2 cellular contexts compared by ENCODE assay signal in the genomic region with DNA sequence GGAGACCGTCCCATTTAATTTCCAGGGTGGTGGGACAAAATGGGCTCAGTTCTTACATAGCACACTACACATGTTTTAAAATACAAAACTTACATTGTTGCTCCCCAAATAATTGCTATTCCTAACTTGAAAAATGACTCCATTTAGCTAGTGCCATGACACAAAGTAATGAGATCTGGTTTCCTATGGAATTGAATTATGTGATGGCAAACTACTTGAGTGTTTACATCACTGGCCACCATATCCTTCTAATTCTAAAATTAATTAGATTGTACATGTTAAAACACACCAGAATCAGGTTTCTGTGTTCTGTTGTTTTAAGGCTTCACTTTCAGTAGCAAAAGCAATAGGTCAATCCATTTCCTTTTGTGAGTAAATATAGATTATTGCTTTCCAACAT.
TF ChIP-seq lines count a peak whose summit lies in the region.

No MANE protein-coding gene starts in this region.

TF ChIP-seq in HEK293, 187 proteins besides CTCF, POLR2A, EP300 and RAD21:
- TF ChIP-seq ZNF362 (tag by site-specific recombination; IDR thresholded peaks at IDR 0.05): no peak
- peak; percentile 25; the same call in 1 of the 2 replicates for TF ChIP-seq ZNF335 (tag by site-specific recombination; conservative IDR thresholded peaks at IDR 0.05)
- TF ChIP-seq SETDB1 (IDR thresholded peaks at IDR 0.05; ENCODE audit: insufficient read length, low read length): no peak
- no peak for TF ChIP-seq HOXA7 (CRISPR knock-in tag; IDR thresholded peaks at IDR 0.05; ENCODE audit: borderline replicate concordance)
- TF ChIP-seq, protein P1, sequence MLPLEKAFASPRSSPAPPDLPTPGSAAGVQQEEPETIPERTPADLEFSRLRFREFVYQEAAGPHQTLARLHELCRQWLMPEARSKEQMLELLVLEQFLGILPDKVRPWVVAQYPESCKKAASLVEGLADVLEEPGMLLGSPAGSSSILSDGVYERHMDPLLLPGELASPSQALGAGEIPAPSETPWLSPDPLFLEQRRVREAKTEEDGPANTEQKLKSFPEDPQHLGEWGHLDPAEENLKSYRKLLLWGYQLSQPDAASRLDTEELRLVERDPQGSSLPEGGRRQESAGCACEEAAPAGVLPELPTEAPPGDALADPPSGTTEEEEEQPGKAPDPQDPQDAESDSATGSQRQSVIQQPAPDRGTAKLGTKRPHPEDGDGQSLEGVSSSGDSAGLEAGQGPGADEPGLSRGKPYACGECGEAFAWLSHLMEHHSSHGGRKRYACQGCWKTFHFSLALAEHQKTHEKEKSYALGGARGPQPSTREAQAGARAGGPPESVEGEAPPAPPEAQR (tag by site-specific recombination; IDR thresholded peaks at IDR 0.05): no peak
- TF ChIP-seq ZNF658 (tag by site-specific recombination; IDR thresholded peaks at IDR 0.05): no peak
- no peak for TF ChIP-seq ZNF664 (tag by site-specific recombination; IDR thresholded peaks at IDR 0.05)
- TF ChIP-seq, protein P2, sequence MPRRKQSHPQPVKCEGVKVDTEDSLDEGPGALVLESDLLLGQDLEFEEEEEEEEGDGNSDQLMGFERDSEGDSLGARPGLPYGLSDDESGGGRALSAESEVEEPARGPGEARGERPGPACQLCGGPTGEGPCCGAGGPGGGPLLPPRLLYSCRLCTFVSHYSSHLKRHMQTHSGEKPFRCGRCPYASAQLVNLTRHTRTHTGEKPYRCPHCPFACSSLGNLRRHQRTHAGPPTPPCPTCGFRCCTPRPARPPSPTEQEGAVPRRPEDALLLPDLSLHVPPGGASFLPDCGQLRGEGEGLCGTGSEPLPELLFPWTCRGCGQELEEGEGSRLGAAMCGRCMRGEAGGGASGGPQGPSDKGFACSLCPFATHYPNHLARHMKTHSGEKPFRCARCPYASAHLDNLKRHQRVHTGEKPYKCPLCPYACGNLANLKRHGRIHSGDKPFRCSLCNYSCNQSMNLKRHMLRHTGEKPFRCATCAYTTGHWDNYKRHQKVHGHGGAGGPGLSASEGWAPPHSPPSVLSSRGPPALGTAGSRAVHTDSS (tag by site-specific recombination; IDR thresholded peaks at IDR 0.05): no peak
- peak; percentile 21; the same call in 1 of the 2 replicates for TF ChIP-seq ZNF629 (tag by site-specific recombination; IDR thresholded peaks at IDR 0.05)
- TF ChIP-seq ZNF426 (tag by site-specific recombination; IDR thresholded peaks at IDR 0.05): no peak
- TF ChIP-seq ZNF654 (tag by site-specific recombination; IDR thresholded peaks at IDR 0.05; ENCODE audit: low read depth): no peak
- no peak for TF ChIP-seq TRIM28 (IDR thresholded peaks at IDR 0.05; ENCODE audit: borderline replicate concordance, low read length)
- no peak for TF ChIP-seq HIC1 (tag by site-specific recombination; IDR thresholded peaks at IDR 0.05)
- TF ChIP-seq ZNF146 (tag by site-specific recombination; IDR thresholded peaks at IDR 0.05): no peak
- TF ChIP-seq ZNF221 (tag by site-specific recombination; IDR thresholded peaks at IDR 0.05; ENCODE audit: borderline replicate concordance): no peak
- no peak for TF ChIP-seq ZNF830 (tag by site-specific recombination; IDR thresholded peaks at IDR 0.05; ENCODE audit: low read depth)
- no peak for TF ChIP-seq ZNF248 (tag by site-specific recombination; IDR thresholded peaks at IDR 0.05)
- no peak for TF ChIP-seq ZBTB26 (tag by site-specific recombination; optimal IDR thresholded peaks at IDR 0.05)

TF ChIP-seq in endothelial cell of umbilical vein, 7 proteins besides CTCF, POLR2A, EP300 and RAD21 (continued from another document):
- TF ChIP-seq MAX (IDR thresholded peaks at IDR 0.05; ENCODE audit: insufficient read depth, insufficient read length) (no peak), JUN (IDR thresholded peaks at IDR 0.05; ENCODE audit: borderline replicate concordance, insufficient read depth, insufficient read length, low read depth) (no peak)
